ENCODE assay signal across 8 cellular contexts in the genomic region with DNA sequence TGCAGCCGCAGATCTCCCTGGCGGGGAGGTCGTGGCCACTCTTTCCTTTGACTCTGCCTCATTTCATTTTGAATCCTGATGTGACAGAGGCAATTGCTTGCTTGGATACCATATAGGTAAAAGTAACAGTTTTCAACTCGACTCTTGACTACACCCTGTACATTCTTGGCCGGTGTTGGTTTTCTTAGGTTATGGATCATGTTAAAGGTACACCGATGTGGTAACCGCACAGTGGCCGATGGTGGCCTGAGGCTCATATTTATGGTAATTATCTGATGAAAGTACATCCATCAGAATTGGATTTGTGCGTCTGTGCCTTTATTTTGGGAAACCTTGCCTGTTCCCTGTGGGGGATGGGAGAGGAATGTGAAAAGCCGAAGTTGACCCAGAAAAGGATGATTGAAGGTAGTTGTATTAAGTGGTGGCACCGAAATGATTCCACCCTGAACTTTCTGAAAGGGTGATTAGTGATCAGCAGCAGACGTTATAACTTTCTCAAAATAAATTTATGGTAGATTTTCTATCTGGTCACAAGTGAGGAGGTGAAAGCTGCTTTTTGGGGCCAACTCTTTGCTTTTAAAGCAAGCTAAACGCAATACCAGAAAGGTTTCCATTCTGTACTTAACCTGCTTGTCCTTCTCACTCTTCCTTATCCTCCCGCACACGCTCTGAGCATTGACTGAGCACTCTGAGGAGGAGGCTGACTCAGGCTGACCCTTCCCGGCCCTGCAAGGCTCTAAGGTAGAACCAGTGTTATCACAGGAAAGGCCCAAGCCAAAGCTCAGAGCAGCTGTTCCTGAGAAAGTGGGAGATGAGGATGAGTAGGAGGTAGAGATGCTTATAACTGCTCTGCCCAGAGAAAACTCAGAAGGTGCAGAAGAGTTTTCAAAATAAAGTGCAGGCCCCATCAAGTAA. TPM values are rescaled to one million over a fixed set of nuclear protein-coding genes. Genes with fewer than 3 reads are reported as not detected.
DNase-seq lines count a peak whose midpoint lies in the region; ATAC-seq and TF ChIP-seq lines count a peak whose summit lies in the region.

No MANE protein-coding gene starts in this region.

- H3K36me3 ChIP-seq in gastrocnemius medialis, result peaks cover 0 to 6% of the 10 kb centered on the region in 2 donors

- peak overlapping the region; percentile 84 for H3K4me3 Mint-ChIP-seq in activated T-cell treated with anti-CD3 and anti-CD28 coated beads, Interleukin-2, amount 50 U/mL, for 24 hours

- H3K4me1 ChIP-seq in gastrocnemius medialis, result peaks cover 27 to 28% of the 10 kb centered on the region in 2 donors

- TF ChIP-seq CTCF in VCaP (conservative IDR thresholded peaks at IDR 0.05) (no peak), gastrocnemius medialis (IDR thresholded peaks at IDR 0.05 in 4 of 5, conservative IDR thresholded peaks at IDR 0.05 in 1 of 5) (no peak)

- in situ Hi-C loops in gastrocnemius medialis (cut with MboI; ENCODE audit: low sequenced_read_pairs in 4 of 4), result loop anchor here (5.0 to 10.0 kb wide), 5 partner anchors 50 to 130 kb away; no protein-coding TSS in a partner anchor

- H3K9me3 ChIP-seq in gastrocnemius medialis, result no peaks in the 10 kb centered on the region

- H3K9me3 Mint-ChIP-seq in activated T-cell treated with anti-CD3 and anti-CD28 coated beads, Interleukin-2, amount 50 U/mL, for 24 hours, result no peaks in the 10 kb centered on the region

- H3K27ac Mint-ChIP-seq in activated T-cell treated with anti-CD3 and anti-CD28 coated beads, Interleukin-2, amount 50 U/mL, for 24 hours, result peak overlapping the region; percentile 88

- peaks cover 46% of the 10 kb centered on the region for H3K4me1 Mint-ChIP-seq in activated T-cell treated with anti-CD3 and anti-CD28 coated beads, Interleukin-2, amount 50 U/mL, for 24 hours (ENCODE audit: low read depth)

- peak; percentile 34 to 36 for ATAC-seq in gastrocnemius medialis

- H3K27me3 Mint-ChIP-seq in activated T-cell treated with anti-CD3 and anti-CD28 coated beads, Interleukin-2, amount 50 U/mL, for 24 hours, result peaks cover 16% of the 10 kb centered on the region

- H3K36me3 Mint-ChIP-seq in activated T-cell treated with anti-CD3 and anti-CD28 coated beads, Interleukin-2, amount 50 U/mL, for 24 hours (ENCODE audit: low read depth), result peaks cover 48% of the 10 kb centered on the region

- TF ChIP-seq POLR2A in gastrocnemius medialis (IDR thresholded peaks at IDR 0.05), result peak in 1 of 2 donors; percentile 6

- H3K27ac ChIP-seq in VCaP (peak overlapping the region; percentile 95), gastrocnemius medialis (peak overlapping the region; percentile 88 to 98 (median 91))

- H3K4me3 ChIP-seq in gastrocnemius medialis, result peak overlapping the region; percentile 72 to 86 (median 81)

- no peak for DNase-seq in activated T-cell treated with anti-CD3 and anti-CD28 coated beads, Interleukin-2, amount 50 U/mL, for 24 hours
- DNase-seq in activated T-cell treated with anti-CD3 and anti-CD28 coated beads, Interleukin-2, amount 50 U/mL, for 1 hour, result no peak
- DNase-seq in glomerular visceral epithelial cell (ENCODE audit: extremely low spot score) (peak; percentile 63), gastrocnemius medialis (peak in 1 of 2 donors; percentile 36), NCI-H1092 treated with DMSO at 0.1 percent for 48 hours (lab: John Stamatoyannopoulos, UW) (no peak), GDM1 (lab: John Stamatoyannopoulos, UW) (no peak)
- DNase-seq in NK-92 treated with Interleukin-12 subunit alpha and Interleukin-12 subunit beta, amount 100 ng/mL, for 24 hours (lab: John Stamatoyannopoulos, UW), result no peak

- intact Hi-C loops in gastrocnemius medialis (cut with DNase I; ENCODE audit: low total_unique reads), result loop anchor here (1.0 to 10.0 kb wide), 4 partner anchors 52 to 380 kb away; a partner anchor contains a TSS

- H3K27me3 ChIP-seq in gastrocnemius medialis, result no peaks in the 10 kb centered on the region

RNA-seq across cellular contexts. Expression of a gene that starts 2.0 kb away (rescaled TPM):
- 10 to 100 TPM; 18.2 to 41.2 (median 26.0) TPM for total RNA-seq in gastrocnemius medialis
